ENCODE assay signal across 8 cellular contexts in genomic region chr19:54325194-54325621, GRCh38. TPM values are rescaled to one million over a fixed set of nuclear protein-coding genes. Genes with fewer than 3 reads are reported as not detected.
DNase-seq lines count a peak whose midpoint lies in the region; ATAC-seq, FAIRE-seq and TF ChIP-seq lines count a peak whose summit lies in the region.

No MANE protein-coding gene starts in this region.

- peak overlapping the region in 1 of 2 donors; percentile 27 for H3K27ac Mint-ChIP-seq in T-cell

- WGBS in GM12878 (ENCODE audit: insufficient coverage, insufficient replicate concordance, low lambda C conversion rate, missing lambda C conversion rate): 1% methylated on average over 4 of the region's 4 CpGs

- H3K9me3 ChIP-seq in GM12878 (replicated peaks; ENCODE audit: control insufficient read depth, insufficient read depth, low read length) (peaks cover 4% of the 10 kb centered on the region; the same call in 2 of the 3 replicates), MG63 (peaks cover 8% of the 10 kb centered on the region)

- TF ChIP-seq CTCF in GM12878 (IDR thresholded peaks at IDR 0.05 in 2 of 3, conservative IDR thresholded peaks at IDR 0.05 in 1 of 3; ENCODE audit: control insufficient read depth in 2 of 3, extremely low read depth in 1 of 3, insufficient read depth in 1 of 3, low read depth in 3 of 3, low read length in 3 of 3): peak; percentile 73 to 81 (median 79)

- TF ChIP-seq EP300 in GM12878 (IDR thresholded peaks at IDR 0.05; ENCODE audit: borderline replicate concordance in 1 of 2, control insufficient read depth in 1 of 2, low read depth in 2 of 2, low read length in 2 of 2): no peak

- ATAC-seq in T-cell (replicated peaks in 1 of 4) (peak; percentile 70 to 84 (median 78)), GM12878 (peak; percentile 81), HG03469 (IDR thresholded peaks at IDR 0.05; ENCODE audit: unreplicated experiment) (no peak)

- TF ChIP-seq RAD21 in GM12878 (IDR thresholded peaks at IDR 0.05; ENCODE audit: insufficient read depth, low read depth, low read length): peak; percentile 72

- no peaks in the 10 kb centered on the region for H3K27me3 ChIP-seq in GM12878 (replicated peaks in 1 of 2; ENCODE audit: control insufficient read depth in 2 of 2, insufficient read depth in 2 of 2, low read length in 1 of 2)
- peaks cover 14% of the 10 kb centered on the region for H3K27me3 ChIP-seq in MG63

- in situ Hi-C loops in GM12878 (cut with MboI): loop anchor here (5.0 kb wide), 1 partner anchor 67 kb away; no protein-coding TSS in a partner anchor

- H3K4me3 Mint-ChIP-seq in T-cell: no peak overlapping the region

- no peaks in the 10 kb centered on the region for H3K4me1 ChIP-seq in GM12878 (ENCODE audit: control insufficient read depth, insufficient read depth, low read length)

- no peak overlapping the region for H2AFZ ChIP-seq in GM12878 (ENCODE audit: control insufficient read depth, low read depth, low read length)

- no TSS peak for BruUV-seq in GM12878 (replicated peaks; lab: Mats Ljungman, UMichigan)

- H3K4me2 ChIP-seq in GM12878 (ENCODE audit: control insufficient read depth, insufficient read depth): no peak overlapping the region

- H3K27me3 Mint-ChIP-seq in T-cell: peaks cover 11% of the 10 kb centered on the region in 2 donors

- no peak overlapping the region for H3K27ac ChIP-seq in GM12878 (ENCODE audit: control insufficient read depth, insufficient read depth)

- H3K4me1 Mint-ChIP-seq in T-cell: peaks cover 14 to 24% (median 22%) of the 10 kb centered on the region in 3 donors

- H3K36me3 ChIP-seq in GM12878 (ENCODE audit: control insufficient read depth in 2 of 2, insufficient read depth in 2 of 2, low read length in 1 of 2) (no peaks in the 10 kb centered on the region), MG63 (no peaks in the 10 kb centered on the region)

- no peak overlapping the region for H3K9ac ChIP-seq in GM12878 (ENCODE audit: control insufficient read depth, insufficient read depth, low read length)

- CTCF ChIA-PET in T-cell (lab: Charles Lee) (interaction anchor here (0.8 to 1.8 kb wide), 5 partner anchors 63 to 67 kb away, joined by 3 to 10 read pairs (median 4); no protein-coding TSS in a partner anchor), GM12878 (lab: Yijun Ruan, JAX) (interaction anchor here (0.7 to 9.9 kb wide), 16 partner anchors 9 to 349 kb away, joined by 3 to 205 read pairs (median 6); partner anchors contain the start of gene LAIR1)

- FAIRE-seq in GM12878 (lab: Jason Lieb, UNC): peak; percentile 90

- H4K20me1 ChIP-seq in GM12878 (ENCODE audit: control insufficient read depth, insufficient read depth): no peaks in the 10 kb centered on the region

- intact Hi-C loops in GM12878 (cut with micrococcal nuclease; ENCODE audit: unreplicated experiment): loop anchor here (1.0 kb wide), 2 partner anchors 29 to 66 kb away; no protein-coding TSS in a partner anchor

- H3K36me3 Mint-ChIP-seq in T-cell: no peaks in the 10 kb centered on the region

- RAD21 ChIA-PET in GM12878 (lab: Charles Lee; ENCODE audit: unreplicated experiment): interaction anchor here (0.8 to 6.1 kb wide), 7 partner anchors 14 to 188 kb away, joined by 4 to 94 read pairs (median 4); partner anchors contain the start of genes CNOT3, LILRA4 and MBOAT7

- H3K79me2 ChIP-seq in GM12878 (ENCODE audit: control insufficient read depth, insufficient read depth, low read length): no peaks in the 10 kb centered on the region

- DNase-seq in Daoy (ENCODE audit: low read depth): peak; percentile 41
- peak; percentile 66 for DNase-seq in Jurkat, Clone E6-1 (ENCODE audit: low read depth, low spot score)
- peak in 28 of 34 experiments; percentile 7 to 59 (median 37) for DNase-seq in T-cell
- no peak for DNase-seq in GM12878 (ENCODE audit: low read depth, low spot score)
- peak; percentile 39 for DNase-seq in kidney glomerular epithelial cell (lab: John Stamatoyannopoulos, UW)
- DNase-seq in stimulated activated CD8-positive, alpha-beta memory T cell treated with anti-CD3 and anti-CD28 coated beads, Interleukin-4, amount 100 ng/mL, for 48 hours: peak; percentile 61
- no peak for DNase-seq in MG63

- SMC1A ChIA-PET in GM12878 (lab: Charles Lee; ENCODE audit: uncharacterized antibody, unreplicated experiment): interaction anchor here (0.6 to 6.4 kb wide), 11 partner anchors 9 to 135 kb away, joined by 3 to 116 read pairs (median 4); no protein-coding TSS in a partner anchor

- no peak for TF ChIP-seq POLR2A in GM12878 (IDR thresholded peaks at IDR 0.05; ENCODE audit: low read depth, low read length)

- no peak overlapping the region for H3K4me3 ChIP-seq in Jurkat, Clone E6-1 (ENCODE audit: low read length)
- no peak overlapping the region for H3K4me3 ChIP-seq in GM12878
- no peak overlapping the region for H3K4me3 ChIP-seq in MG63

- POLR2A ChIA-PET in T-cell (lab: Charles Lee): no interaction called here
- POLR2A ChIA-PET in GM12878 (lab: Charles Lee): interaction anchor here (0.8 to 1.6 kb wide), 2 partner anchors 29 to 62 kb away, joined by 4 read pairs; no protein-coding TSS in a partner anchor

- no peaks in the 10 kb centered on the region for H3K9me3 Mint-ChIP-seq in T-cell

RNA-seq across cellular contexts. Expression of gene LILRA5, which starts 12.2 kb away (rescaled TPM):
- total RNA-seq in Daoy (2014; rRNA removed; shearing (Covaris generic)): not detected in 2 replicates
- polyA plus RNA-seq in Jurkat, Clone E6-1 (2012; ENCODE audit: insufficient read depth, insufficient read length): not detected
- not detected for total RNA-seq in T-cell
- 1.8 TPM in 1 of 2 replicates, not detected in the other for total RNA-seq in GM12878 (2013; cell fraction: nucleolus; rRNA removed)
- total RNA-seq in GM12878 (2014; rRNA removed): 0.73 and 0.76 TPM in 2 replicates
- total RNA-seq in GM12878 (2014; rRNA removed; fragmentation: Illumina TruSeq; extraction: Trizol): 0.31 and 0.32 TPM in 2 replicates
- total RNA-seq in GM12878 (2021): 0.41 and 0.51 TPM in 2 replicates
- polyA plus RNA-seq in GM12878 (2011; ENCODE audit: low read depth): not detected
- polyA plus RNA-seq in GM12878 (2011; rRNA removed): not detected in 2 replicates
- polyA plus RNA-seq in GM12878 (2011; cell fraction: cytosol; rRNA removed): not detected in 2 replicates
- polyA plus RNA-seq in GM12878 (2011; cell fraction: nucleus; rRNA removed): not detected in 2 replicates
- not detected in 2 replicates for polyA plus RNA-seq in GM12878 (2012)
- polyA plus RNA-seq in GM12878 (2014; fragmentation: Illumina TruSeq; extraction: Trizol): 0.31 TPM in 1 of 2 replicates, not detected in the other
- polyA plus RNA-seq in GM12878 (2014; fragmentation: Nextera tagmentation; extraction: Ambion mirVana): under 1 TPM in 1 of 2 experiments, not detected in 1; 0.05 TPM
- polyA plus RNA-seq in GM12878 (2014; rRNA removed): 0.18 and 1.2 TPM in 2 replicates
- polyA plus RNA-seq in GM12878 (2016; fragmentation: Nextera tagmentation; extraction: Ambion mirVana): not detected
- polyA minus RNA-seq in GM12878 (2011; rRNA and poly(A)+ RNA removed): 0.21 TPM in 1 of 2 replicates, not detected in the other
- not detected in 2 replicates for polyA minus RNA-seq in GM12878 (2011; cell fraction: cytosol; rRNA and poly(A)+ RNA removed)
- not detected in 2 replicates for polyA minus RNA-seq in GM12878 (2011; cell fraction: nucleus; rRNA and poly(A)+ RNA removed)
- total RNA-seq in MG63 (2014; rRNA removed; shearing (Covaris generic); ENCODE audit: low replicate concordance): not detected in 2 replicates

RNA-seq across cellular contexts. Expression of gene LILRA4, which starts 13.8 kb away (rescaled TPM):
- total RNA-seq in Daoy (2014; rRNA removed; shearing (Covaris generic)): not detected in 2 replicates
- polyA plus RNA-seq in Jurkat, Clone E6-1 (2012; ENCODE audit: insufficient read depth, insufficient read length): not detected
- total RNA-seq in T-cell: under 1 TPM in 1 of 5 donors, not detected in 4; 0.58 TPM
- total RNA-seq in GM12878 (2013; cell fraction: nucleolus; rRNA removed): 7.6 and 8.3 TPM in 2 replicates
- total RNA-seq in GM12878 (2014; rRNA removed): 17.9 and 19.1 TPM in 2 replicates
- total RNA-seq in GM12878 (2014; rRNA removed; fragmentation: Illumina TruSeq; extraction: Trizol): 10.2 and 13.6 TPM in 2 replicates
- total RNA-seq in GM12878 (2021): 12.7 and 17.2 TPM in 2 replicates
- polyA plus RNA-seq in GM12878 (2011; ENCODE audit: low read depth): 0.17 TPM
- polyA plus RNA-seq in GM12878 (2011; rRNA removed): 1.8 and 2.4 TPM in 2 replicates
- polyA plus RNA-seq in GM12878 (2011; cell fraction: cytosol; rRNA removed): 2.6 and 4.1 TPM in 2 replicates
- polyA plus RNA-seq in GM12878 (2011; cell fraction: nucleus; rRNA removed): 0.94 and 2.5 TPM in 2 replicates
- polyA plus RNA-seq in GM12878 (2012): 0.32 and 1.4 TPM in 2 replicates
- polyA plus RNA-seq in GM12878 (2014; fragmentation: Illumina TruSeq; extraction: Trizol): 13.4 and 14.3 TPM in 2 replicates
- 10 to 100 TPM in 1 of 2 experiments, 1 to 10 TPM in 1; 9.7 to 12.4 TPM for polyA plus RNA-seq in GM12878 (2014; fragmentation: Nextera tagmentation; extraction: Ambion mirVana)
- polyA plus RNA-seq in GM12878 (2014; rRNA removed): 17.4 and 18.5 TPM in 2 replicates
- 1 to 10 TPM; 6.4 to 6.9 TPM for polyA plus RNA-seq in GM12878 (2016; fragmentation: Nextera tagmentation; extraction: Ambion mirVana)
- 1.5 and 5.2 TPM in 2 replicates for polyA minus RNA-seq in GM12878 (2011; rRNA and poly(A)+ RNA removed)
- 0.73 TPM in 1 of 2 replicates, not detected in the other for polyA minus RNA-seq in GM12878 (2011; cell fraction: cytosol; rRNA and poly(A)+ RNA removed)
- polyA minus RNA-seq in GM12878 (2011; cell fraction: nucleus; rRNA and poly(A)+ RNA removed): 1.2 and 1.8 TPM in 2 replicates
- not detected in 2 replicates for total RNA-seq in MG63 (2014; rRNA removed; shearing (Covaris generic); ENCODE audit: low replicate concordance)

RNA-seq across cellular contexts. Expression of gene LAIR1, which starts 39.5 kb away (rescaled TPM):
- not detected in 2 replicates for total RNA-seq in Daoy (2014; rRNA removed; shearing (Covaris generic))
- 27.9 TPM for polyA plus RNA-seq in Jurkat, Clone E6-1 (2012; ENCODE audit: insufficient read depth, insufficient read length)
- total RNA-seq in T-cell: 10 to 100 TPM; 40.2 to 66.0 (median 59.7) TPM
- total RNA-seq in GM12878 (2013; cell fraction: nucleolus; rRNA removed): 55.2 and 74.0 TPM in 2 replicates
- total RNA-seq in GM12878 (2014; rRNA removed): 36.2 and 41.2 TPM in 2 replicates
- total RNA-seq in GM12878 (2014; rRNA removed; fragmentation: Illumina TruSeq; extraction: Trizol): 39.2 and 41.8 TPM in 2 replicates
- 43.1 and 44.4 TPM in 2 replicates for total RNA-seq in GM12878 (2021)
- not detected for polyA plus RNA-seq in GM12878 (2011; ENCODE audit: low read depth)
- 13.5 and 15.5 TPM in 2 replicates for polyA plus RNA-seq in GM12878 (2011; rRNA removed)
- 11.1 and 15.1 TPM in 2 replicates for polyA plus RNA-seq in GM12878 (2011; cell fraction: cytosol; rRNA removed)
- polyA plus RNA-seq in GM12878 (2011; cell fraction: nucleus; rRNA removed): 32.7 and 35.3 TPM in 2 replicates
- polyA plus RNA-seq in GM12878 (2012): 0.13 and 0.23 TPM in 2 replicates
- 35.2 and 49.1 TPM in 2 replicates for polyA plus RNA-seq in GM12878 (2014; fragmentation: Illumina TruSeq; extraction: Trizol)
- 10 to 100 TPM in 1 of 2 experiments, 1 to 10 TPM in 1; 8.6 to 13.1 TPM for polyA plus RNA-seq in GM12878 (2014; fragmentation: Nextera tagmentation; extraction: Ambion mirVana)
- polyA plus RNA-seq in GM12878 (2014; rRNA removed): 58.2 and 62.0 TPM in 2 replicates
- 10 to 100 TPM; 30.7 to 31.3 TPM for polyA plus RNA-seq in GM12878 (2016; fragmentation: Nextera tagmentation; extraction: Ambion mirVana)
- polyA minus RNA-seq in GM12878 (2011; rRNA and poly(A)+ RNA removed): 9.7 and 14.6 TPM in 2 replicates
- polyA minus RNA-seq in GM12878 (2011; cell fraction: cytosol; rRNA and poly(A)+ RNA removed): 4.9 and 8.4 TPM in 2 replicates
- 10.9 and 19.9 TPM in 2 replicates for polyA minus RNA-seq in GM12878 (2011; cell fraction: nucleus; rRNA and poly(A)+ RNA removed)
- total RNA-seq in MG63 (2014; rRNA removed; shearing (Covaris generic); ENCODE audit: low replicate concordance): not detected in 2 replicates

RNA-seq across cellular contexts. Expression of gene LILRB2, which starts 44.3 kb away (rescaled TPM):
- not detected in 2 replicates for total RNA-seq in Daoy (2014; rRNA removed; shearing (Covaris generic))
- polyA plus RNA-seq in Jurkat, Clone E6-1 (2012; ENCODE audit: insufficient read depth, insufficient read length): not detected
- total RNA-seq in T-cell: under 1 TPM in 2 of 5 donors, not detected in 3; 0.46 to 0.53 TPM
- 0.27 and 0.33 TPM in 2 replicates for total RNA-seq in GM12878 (2013; cell fraction: nucleolus; rRNA removed)
- 0.17 TPM in 1 of 2 replicates, not detected in the other for total RNA-seq in GM12878 (2014; rRNA removed)
- 0.09 TPM in 2 replicates for total RNA-seq in GM12878 (2014; rRNA removed; fragmentation: Illumina TruSeq; extraction: Trizol)
- not detected in 2 replicates for total RNA-seq in GM12878 (2021)
- not detected for polyA plus RNA-seq in GM12878 (2011; ENCODE audit: low read depth)
- polyA plus RNA-seq in GM12878 (2011; rRNA removed): 0.08 TPM in 1 of 2 replicates, not detected in the other
- 0.03 TPM in 1 of 2 replicates, not detected in the other for polyA plus RNA-seq in GM12878 (2011; cell fraction: cytosol; rRNA removed)
- 0.07 and 0.13 TPM in 2 replicates for polyA plus RNA-seq in GM12878 (2011; cell fraction: nucleus; rRNA removed)
- polyA plus RNA-seq in GM12878 (2012): 0.08 TPM in 1 of 2 replicates, not detected in the other
- polyA plus RNA-seq in GM12878 (2014; fragmentation: Illumina TruSeq; extraction: Trizol): 0.15 TPM in 1 of 2 replicates, not detected in the other
- not detected for polyA plus RNA-seq in GM12878 (2014; fragmentation: Nextera tagmentation; extraction: Ambion mirVana)
- 0.11 and 0.15 TPM in 2 replicates for polyA plus RNA-seq in GM12878 (2014; rRNA removed)
- under 1 TPM in 1 of 2 experiments, not detected in 1; 0.18 TPM for polyA plus RNA-seq in GM12878 (2016; fragmentation: Nextera tagmentation; extraction: Ambion mirVana)
- polyA minus RNA-seq in GM12878 (2011; rRNA and poly(A)+ RNA removed): not detected in 2 replicates
- not detected in 2 replicates for polyA minus RNA-seq in GM12878 (2011; cell fraction: cytosol; rRNA and poly(A)+ RNA removed)
- polyA minus RNA-seq in GM12878 (2011; cell fraction: nucleus; rRNA and poly(A)+ RNA removed): 0.19 TPM in 1 of 2 replicates, not detected in the other
- total RNA-seq in MG63 (2014; rRNA removed; shearing (Covaris generic); ENCODE audit: low replicate concordance): not detected in 2 replicates

Comparison
In these comparisons a context has a peak if more than half of its experiments do, and no peak if none do; other contexts are left out.
1. DNase-seq: peak in Daoy (single experiment), Jurkat, Clone E6-1 (single experiment), T-cell (28 of 34), kidney glomerular epithelial cell (single experiment) and stimulated activated CD8-positive, alpha-beta memory T cell treated with anti-CD3 and anti-CD28 coated beads, Interleukin-4, amount 100 ng/mL, for 48 hours (single experiment); none in GM12878 (single experiment) and MG63 (single experiment).
2. RNA of gene LAIR1, which starts 39.5 kb away (total RNA-seq): 40.2 to 66.0 TPM in T-cell and 36.2 to 74.0 TPM in GM12878; not detected in Daoy and not detected in MG63; every median in the first group is over 10 times any median in the second.